1 cellular context compared by ENCODE assay signal in genomic region chr2:241770936-241771285, GRCh38.
A peak's percentile ranks its signal among the peaks of the same experiment; 100 is the strongest.
TF ChIP-seq lines count a peak whose summit lies in the region.

No MANE protein-coding gene starts in this region.

TF ChIP-seq in HepG2, 621 proteins besides CTCF, POLR2A, EP300 and RAD21 (continued from another document):
- TF ChIP-seq ZSCAN30 (CRISPR knock-in tag; IDR thresholded peaks at IDR 0.05), result peak; percentile 23; the same call in 1 of the 2 replicates
- TF ChIP-seq ZNF235 (CRISPR knock-in tag; IDR thresholded peaks at IDR 0.05; ENCODE audit: borderline replicate concordance), result no peak
TF ChIP-seq in HepG2: peak in this region for 54.
